In genomic region chr5:68389618-68390017, GRCh38 we compare ENCODE assay signal across 4 cellular contexts.
"Had no signal": no experiment of that assay in that cellular context is flagged by ENCODE, and none has a peak within 500 bp of the region (broad histone marks: within the 10 kb centered on the region; RNA-seq: fewer than 3 reads in every experiment).

No MANE protein-coding gene starts in this region.

- H2AFZ ChIP-seq: GM23338 had no signal

- DNase-seq: H9, HCEC 1CT, IMR-90 had no signal

- H3K4me2 ChIP-seq: GM23338 had no signal

- H3K4me3 ChIP-seq: GM23338 had no signal

- ATAC-seq: GM23338 had no signal
